ENCODE assay signal across 18 cellular contexts in genomic region chr6:107982511-107982910, GRCh38. TPM values are rescaled to one million over a fixed set of nuclear protein-coding genes. Genes with fewer than 3 reads are reported as not detected.
DNase-seq lines count a peak whose midpoint lies in the region; ATAC-seq and TF ChIP-seq lines count a peak whose summit lies in the region.
"Had no signal": no experiment of that assay in that cellular context is flagged by ENCODE, and none has a peak within 500 bp of the region (broad histone marks: within the 10 kb centered on the region; RNA-seq: fewer than 3 reads in every experiment).

No MANE protein-coding gene starts in this region.

- no peak overlapping the region for H3K4me2 ChIP-seq in neuronal stem cell (ENCODE audit: insufficient read depth, low read length, poor library complexity, severe bottlenecking)
- H3K4me2 ChIP-seq: KMS-11 had no signal

- H3K4ac ChIP-seq in neuronal stem cell (ENCODE audit: low read length), result no peak overlapping the region

- H3K27ac ChIP-seq in neuronal stem cell (replicated peaks; ENCODE audit: low read length) (no peak overlapping the region), heart left ventricle (no peak overlapping the region)
- H3K27ac ChIP-seq: KMS-11, SK-N-MC had no signal

- H2AFZ ChIP-seq in neuronal stem cell (ENCODE audit: low read length), result peak overlapping the region; percentile 46

- H4K8ac ChIP-seq in neuronal stem cell (ENCODE audit: low read depth, low read length), result no peak overlapping the region

- no peak for TF ChIP-seq POLR2A in heart left ventricle (IDR thresholded peaks at IDR 0.05)

- no peak overlapping the region for H2AK5ac ChIP-seq in neuronal stem cell (ENCODE audit: low read depth, low read length)

- no peak overlapping the region for H3K18ac ChIP-seq in neuronal stem cell (ENCODE audit: low read length)

- H3K79me1 ChIP-seq in neuronal stem cell (ENCODE audit: low read depth, low read length), result no peaks in the 10 kb centered on the region

- WGBS in neuronal stem cell (ENCODE audit: extremely low coverage in 2 of 2, insufficient read length in 2 of 2, insufficient replicate concordance in 1 of 2), 2 donors, result no CpG with 5 or more reads among the region's 2 CpGs
- WGBS in heart left ventricle, 4 donors, result 62 to 78% (median 73%) methylated on average over 2 of the region's 2 CpGs

- no peaks in the 10 kb centered on the region for H3K36me3 ChIP-seq in neuronal stem cell (replicated peaks in 1 of 2; ENCODE audit: control insufficient read depth in 2 of 2, insufficient read depth in 2 of 2, low read length in 2 of 2)
- no peaks in the 10 kb centered on the region for H3K36me3 ChIP-seq in heart left ventricle

- no peak overlapping the region for H2BK5ac ChIP-seq in neuronal stem cell (ENCODE audit: low read length)

- no peak overlapping the region for H4K91ac ChIP-seq in neuronal stem cell (ENCODE audit: low read depth, low read length, poor library complexity)

- H2BK12ac ChIP-seq in neuronal stem cell (ENCODE audit: low read length), result no peak overlapping the region

- H3K9ac ChIP-seq in neuronal stem cell (ENCODE audit: low read depth, low read length, poor library complexity), result no peak overlapping the region
- H3K9ac ChIP-seq: KMS-11 had no signal

- no peak for ATAC-seq in heart left ventricle

- H3K4me3 ChIP-seq in neuronal stem cell (ENCODE audit: low read length in 2 of 2) (no peak overlapping the region), heart left ventricle (no peak overlapping the region)
- H3K4me3 ChIP-seq: SK-N-MC had no signal

- no peak overlapping the region for H3K14ac ChIP-seq in neuronal stem cell (ENCODE audit: low read length)

- intact Hi-C loops in heart left ventricle (cut with DNase I), result loop anchor here in 5 of 10 donors (5.0 to 10.0 kb wide), 6 partner anchors 62 to 545 kb away; no protein-coding TSS in a partner anchor

- DNase-seq in NCI-H1436 (lab: John Stamatoyannopoulos, UW) (peak; percentile 73), NCI-H2227 (lab: John Stamatoyannopoulos, UW; ENCODE audit: unreplicated experiment) (peak; percentile 13), SK-N-DZ (ENCODE audit: low spot score) (peak; percentile 91), neuronal stem cell (ENCODE audit: low spot score) (no peak), cerebellum (ENCODE audit: low spot score) (no peak), heart left ventricle (no peak), cerebellar nuclear complex (lab: John Stamatoyannopoulos, UW) (no peak)
- DNase-seq: ACHN, C1 segment of cervical spinal cord, H7, MV-4-11, NCI-H2081, NCI-H226, NCI-H526, OCI-M1, Right ventricle myocardium superior had no signal

- H3K23ac ChIP-seq in neuronal stem cell (ENCODE audit: low read depth, low read length, poor library complexity), result no peak overlapping the region

- H3K27me3 ChIP-seq in neuronal stem cell (ENCODE audit: control insufficient read depth in 3 of 3, insufficient read depth in 3 of 3, low read depth in 1 of 3, low read length in 3 of 3) (no peaks in the 10 kb centered on the region), heart left ventricle (no peaks in the 10 kb centered on the region)

- no peak overlapping the region for H2BK15ac ChIP-seq in neuronal stem cell (ENCODE audit: low read length)

- H3K4me1 ChIP-seq in neuronal stem cell (ENCODE audit: control insufficient read depth in 2 of 2, insufficient read depth in 1 of 2, low read depth in 1 of 2, low read length in 2 of 2) (no peaks in the 10 kb centered on the region), heart left ventricle (no peaks in the 10 kb centered on the region)

- no peak for TF ChIP-seq CTCF in heart left ventricle (IDR thresholded peaks at IDR 0.05)

- no peak overlapping the region for H2BK120ac ChIP-seq in neuronal stem cell (ENCODE audit: low read depth, low read length)

- H3K9me3 ChIP-seq in neuronal stem cell (replicated peaks in 1 of 2; ENCODE audit: control insufficient read depth in 2 of 2, insufficient read depth in 1 of 2, low read depth in 1 of 2, low read length in 2 of 2) (no peaks in the 10 kb centered on the region), heart left ventricle (peaks cover 0 to 9% (median 0%) of the 10 kb centered on the region in 12 donors)

RNA-seq across cellular contexts. Expression of gene SEC63, which starts 24.5 kb away (rescaled TPM):
- 14.3 and 17.3 TPM in 2 replicates for polyA plus RNA-seq in SK-N-DZ (2014; cell fraction: cytosol; rRNA removed)
- polyA plus RNA-seq in SK-N-DZ (2014; cell fraction: nucleus; rRNA removed), result 30.9 and 45.0 TPM in 2 replicates
- polyA plus RNA-seq in neuronal stem cell (2013, experiment 1 of 2), result 42.3 TPM
- 45.5 TPM for polyA plus RNA-seq in neuronal stem cell (2013, experiment 2 of 2)
- 46.6 TPM for total RNA-seq in cerebellum
- 10 to 100 TPM; 15.3 to 64.9 (median 56.0) TPM for total RNA-seq in heart left ventricle
- 10 to 100 TPM; 20.5 to 25.0 TPM for polyA plus RNA-seq in heart left ventricle

Comparison
In these comparisons a context has a peak if more than half of its experiments do, and no peak if none do; other contexts are left out.
1. DNase-seq: peak in NCI-H1436 (single experiment), NCI-H2227 (single experiment) and SK-N-DZ (single experiment); none in neuronal stem cell (single experiment), cerebellum (single experiment), heart left ventricle (0 of 5) and cerebellar nuclear complex (0 of 2).